Comparison of ENCODE assay signal across 8 cellular contexts in genomic region chr15:23648920-23649515, GRCh38. TPM values are rescaled to one million over a fixed set of nuclear protein-coding genes. Genes with fewer than 3 reads are reported as not detected.
DNase-seq lines count a peak whose midpoint lies in the region; ATAC-seq, FAIRE-seq and TF ChIP-seq lines count a peak whose summit lies in the region.

No MANE protein-coding gene starts in this region.

- H3K4me3 ChIP-seq in astrocyte (ENCODE audit: insufficient read depth, low read depth, low read length), result no peak overlapping the region
- H3K4me3 ChIP-seq in right lobe of liver, result no peak overlapping the region
- no peak overlapping the region for H3K4me3 ChIP-seq in effector memory CD4-positive, alpha-beta T cell (ENCODE audit: insufficient read depth, low read depth, low read length, poor library complexity, severe bottlenecking)

- TF ChIP-seq POLR2A in right lobe of liver (IDR thresholded peaks at IDR 0.05), result no peak

- H3K36me3 ChIP-seq in astrocyte (ENCODE audit: insufficient read depth, low read length) (no peaks in the 10 kb centered on the region), right lobe of liver (no peaks in the 10 kb centered on the region)
- no peaks in the 10 kb centered on the region for H3K36me3 ChIP-seq in effector memory CD4-positive, alpha-beta T cell (ENCODE audit: control insufficient read depth, insufficient read depth, low read length)

- H3K9me3 ChIP-seq in astrocyte (ENCODE audit: insufficient read depth, low read depth, low read length) (no peaks in the 10 kb centered on the region), right lobe of liver (no peaks in the 10 kb centered on the region)
- no peaks in the 10 kb centered on the region for H3K9me3 ChIP-seq in effector memory CD4-positive, alpha-beta T cell (ENCODE audit: control insufficient read depth, low read length)

- no peak overlapping the region for H3K4me2 ChIP-seq in astrocyte (ENCODE audit: low read length)

- intact Hi-C loops in right lobe of liver (cut with DNase I), result loop anchor here in 1 of 2 donors (10.0 kb wide), 1 partner anchor 226 kb away; no protein-coding TSS in a partner anchor

- DNase-seq in Caki2 (ENCODE audit: low read depth) (peak; percentile 3), HuH-7 (ENCODE audit: low spot score) (peak; percentile 56), astrocyte (ENCODE audit: low read depth) (no peak), right lobe of liver (no peak), GF-D8 (lab: John Stamatoyannopoulos, UW) (no peak), activated gamma-delta T cell treated with Interleukin-2 at 50 U/mL for 16 hours (no peak), GM19240 (ENCODE audit: insufficient read length, low spot score) (no peak)
- no peak for DNase-seq in effector memory CD4-positive, alpha-beta T cell

- no peaks in the 10 kb centered on the region for H4K20me1 ChIP-seq in astrocyte (ENCODE audit: insufficient read depth, low read length)

- no peak for FAIRE-seq in astrocyte (lab: Jason Lieb, UNC)

- H3K27ac ChIP-seq in astrocyte (ENCODE audit: low read depth, low read length) (no peak overlapping the region), right lobe of liver (no peak overlapping the region)
- H3K27ac ChIP-seq in effector memory CD4-positive, alpha-beta T cell (ENCODE audit: insufficient read depth, low read length, poor library complexity, severe bottlenecking), result no peak overlapping the region

- H3K9me3 Mint-ChIP-seq in astrocyte (ENCODE audit: unreplicated experiment), result peaks cover 5% of the 10 kb centered on the region

- no peaks in the 10 kb centered on the region for H3K4me1 Mint-ChIP-seq in astrocyte (ENCODE audit: low read depth, unreplicated experiment)

- H3K27ac Mint-ChIP-seq in astrocyte (ENCODE audit: unreplicated experiment), result no peak overlapping the region

- no peak overlapping the region for H2AFZ ChIP-seq in astrocyte (ENCODE audit: low read depth, low read length)

- no peaks in the 10 kb centered on the region for H3K27me3 Mint-ChIP-seq in astrocyte (ENCODE audit: low read depth, unreplicated experiment)

- no peaks in the 10 kb centered on the region for H3K4me1 ChIP-seq in astrocyte (ENCODE audit: insufficient read depth, low read length)
- H3K4me1 ChIP-seq in right lobe of liver, result no peaks in the 10 kb centered on the region
- no peaks in the 10 kb centered on the region for H3K4me1 ChIP-seq in effector memory CD4-positive, alpha-beta T cell (ENCODE audit: control insufficient read depth, insufficient read depth, low read length, poor library complexity, severe bottlenecking)

- TF ChIP-seq CTCF in astrocyte (IDR thresholded peaks at IDR 0.05; ENCODE audit: insufficient read depth, low read depth, low read length), result peak; percentile 45
- TF ChIP-seq CTCF in right lobe of liver (IDR thresholded peaks at IDR 0.05), result peak; percentile 16 to 49 (median 46)

- WGBS in right lobe of liver (ENCODE audit: insufficient coverage, low coverage, low lambda C conversion rate, missing lambda C conversion rate), result 13% methylated on average over 6 of the region's 6 CpGs

- H3K27me3 ChIP-seq in astrocyte (ENCODE audit: insufficient read depth, low read length) (no peaks in the 10 kb centered on the region), right lobe of liver (no peaks in the 10 kb centered on the region)
- H3K27me3 ChIP-seq in effector memory CD4-positive, alpha-beta T cell (replicated peaks; ENCODE audit: control insufficient read depth, insufficient read depth, low read length, poor library complexity, severe bottlenecking), result no peaks in the 10 kb centered on the region

- H3K9ac ChIP-seq in astrocyte (ENCODE audit: low read length), result no peak overlapping the region

- no peaks in the 10 kb centered on the region for H3K79me2 ChIP-seq in astrocyte (ENCODE audit: insufficient read depth, low read length)

- peak in 3 of 4 donors; percentile 36 to 43 (median 42) for ATAC-seq in right lobe of liver

- in situ Hi-C loops in Caki2 (cut with HindIII; ENCODE audit: low pct_unique_long_range_greater_than_20kb, low sequenced_read_pairs), result no loop called here

- no peak overlapping the region for H3K4me3 Mint-ChIP-seq in astrocyte (ENCODE audit: unreplicated experiment)

- peaks cover 2% of the 10 kb centered on the region for H3K36me3 Mint-ChIP-seq in astrocyte (ENCODE audit: low read depth, unreplicated experiment)

RNA-seq across cellular contexts. Expression of gene MAGEL2, which starts 1.4 kb away (rescaled TPM):
- total RNA-seq in Caki2 (2014; rRNA removed; shearing (Covaris generic); ENCODE audit: low replicate concordance), result not detected in 2 replicates
- total RNA-seq in astrocyte, result 8.1 and 8.6 TPM in 2 replicates
- under 1 TPM in 2 of 6 experiments, not detected in 4; 0.04 to 0.05 TPM for total RNA-seq in right lobe of liver

RNA-seq across cellular contexts. Expression of gene NDN, which starts 38.1 kb away (rescaled TPM):
- total RNA-seq in Caki2 (2014; rRNA removed; shearing (Covaris generic); ENCODE audit: low replicate concordance), result 65.3 and 98.8 TPM in 2 replicates
- 59.5 and 61.6 TPM in 2 replicates for total RNA-seq in astrocyte
- total RNA-seq in right lobe of liver, result 1 to 10 TPM; 1.6 to 3.8 (median 2.9) TPM

Comparison
In these comparisons a context has a peak if more than half of its experiments do, and no peak if none do; other contexts are left out.
1. DNase-seq: peak in Caki2 (single experiment) and HuH-7 (single experiment); none in astrocyte (single experiment), right lobe of liver (0 of 3), GF-D8 (single experiment), effector memory CD4-positive, alpha-beta T cell (0 of 3), activated gamma-delta T cell treated with Interleukin-2 at 50 U/mL for 16 hours (single experiment) and GM19240 (single experiment).
2. RNA of gene NDN, which starts 38.1 kb away (total RNA-seq): 65.3 to 98.8 TPM in Caki2 and 59.5 to 61.6 TPM in astrocyte; 1.6 to 3.8 TPM in right lobe of liver; every median in the first group is over 10 times any median in the second.